22 cellular contexts compared by ENCODE assay signal in the genomic region with DNA sequence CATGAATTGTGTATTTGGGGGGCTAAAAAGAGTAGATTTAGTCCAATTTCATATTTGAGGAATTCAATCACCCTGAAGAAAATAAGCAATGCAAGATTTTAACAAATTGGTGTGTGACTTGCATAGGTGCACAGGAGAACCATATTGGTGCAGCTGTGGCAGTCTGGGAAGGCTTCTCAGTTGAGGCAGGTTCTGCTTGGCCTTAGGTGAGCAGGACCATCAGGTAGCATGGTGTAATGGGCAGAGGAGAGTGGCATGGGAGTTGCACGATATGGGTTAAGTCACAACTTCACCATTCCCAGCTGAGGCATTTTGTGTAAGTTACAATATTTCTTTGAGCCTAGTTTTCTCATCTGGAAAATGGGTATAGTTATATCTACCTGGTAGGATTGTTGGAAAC.
"Had no signal": no experiment of that assay in that cellular context is flagged by ENCODE, and none has a peak within 500 bp of the region (broad histone marks: within the 10 kb centered on the region; RNA-seq: fewer than 3 reads in every experiment).

No MANE protein-coding gene starts in this region.

- H3K4me1 ChIP-seq: pancreas had no signal

- H3K27me3 Mint-ChIP-seq: brain; dendritic cell treated with granulocyte-macrophage colony-stimulating factor and Interleukin-4, amounts not matched to agents 40 ng/mL and 50 ng/mL, for 4 days; naive thymus-derived CD4-positive, alpha-beta T cell; stimulated activated naive CD8-positive, alpha-beta T cell treated with anti-CD3 and anti-CD28 coated beads, Interleukin-15, amount 100 ng/mL, for 72 hours had no signal

- H3K27me3 ChIP-seq: pancreas, right atrium auricular region, tibial artery had no signal

- H3K36me3 ChIP-seq: pancreas, right atrium auricular region had no signal

- FAIRE-seq: endometrium, pancreas had no signal

- H3K4me3 Mint-ChIP-seq: activated CD8-positive, alpha-beta T cell treated with anti-CD3 and anti-CD28 coated beads, Interleukin-2, amount 10 ng/mL, durations not matched to agents 7 days and 5 days; activated naive CD4-positive, alpha-beta T cell treated with anti-CD3 and anti-CD28 coated beads for 36 hours; brain; dendritic cell treated with granulocyte-macrophage colony-stimulating factor and Interleukin-4, amounts not matched to agents 40 ng/mL and 50 ng/mL, for 4 days; naive thymus-derived CD4-positive, alpha-beta T cell; stimulated activated naive CD8-positive, alpha-beta T cell treated with anti-CD3 and anti-CD28 coated beads, Interleukin-15, amount 100 ng/mL, for 72 hours; T-helper 2 cell treated with Interferon-gamma antibody and Interleukin-4, amounts not matched to agents 5 μg/mL and 100 μg/mL, for 36 hours had no signal

- H3K4me3 ChIP-seq: lung, pancreas, psoas muscle, right atrium auricular region, skin epidermis, tibial artery had no signal

- ATAC-seq: left lobe of liver; naive thymus-derived CD4-positive, alpha-beta T cell; pancreas had no signal

- DNase-seq: activated CD4-positive, alpha-beta T cell treated with anti-CD3 and anti-CD28 coated beads, Interleukin-2, amount 50 U/mL, for 1 hour; activated naive CD4-positive, alpha-beta T cell treated with anti-CD3 and anti-CD28 coated beads for 36 hours; activated T-cell treated with anti-CD3 and anti-CD28 coated beads, Interleukin-2, amount 50 U/mL, for 1 hour; anterior cingulate cortex; effector CD4-positive, alpha-beta T cell; naive thymus-derived CD4-positive, alpha-beta T cell; pancreas; psoas muscle; stimulated activated CD4-positive, alpha-beta T cell treated with anti-CD3 and anti-CD28 coated beads, Interleukin-1b, Interleukin-23, amount 100 ng/mL, for 48 hours; stimulated activated naive CD8-positive, alpha-beta T cell treated with anti-CD3 and anti-CD28 coated beads, Interleukin-15, amount 100 ng/mL, for 72 hours; SW 1271; tibial artery had no signal

- H3K9me3 ChIP-seq: pancreas, psoas muscle, right atrium auricular region, tibial artery had no signal

- H3K27ac Mint-ChIP-seq: activated CD8-positive, alpha-beta T cell treated with anti-CD3 and anti-CD28 coated beads, Interleukin-2, amount 10 ng/mL, durations not matched to agents 7 days and 5 days; activated naive CD4-positive, alpha-beta T cell treated with anti-CD3 and anti-CD28 coated beads for 36 hours; dendritic cell treated with granulocyte-macrophage colony-stimulating factor and Interleukin-4, amounts not matched to agents 40 ng/mL and 50 ng/mL, for 4 days; T-helper 2 cell treated with Interferon-gamma antibody and Interleukin-4, amounts not matched to agents 5 μg/mL and 100 μg/mL, for 36 hours had no signal

- H3K27ac ChIP-seq: pancreas, psoas muscle, right atrium auricular region, skin epidermis, tibial artery, VCaP had no signal

- H3K36me3 Mint-ChIP-seq: brain; naive thymus-derived CD4-positive, alpha-beta T cell had no signal

- H3K9me3 Mint-ChIP-seq: activated naive CD4-positive, alpha-beta T cell treated with anti-CD3 and anti-CD28 coated beads for 36 hours; brain; dendritic cell treated with granulocyte-macrophage colony-stimulating factor and Interleukin-4, amounts not matched to agents 40 ng/mL and 50 ng/mL, for 4 days; naive thymus-derived CD4-positive, alpha-beta T cell; stimulated activated naive CD8-positive, alpha-beta T cell treated with anti-CD3 and anti-CD28 coated beads, Interleukin-15, amount 100 ng/mL, for 72 hours; T-helper 2 cell treated with Interferon-gamma antibody and Interleukin-4, amounts not matched to agents 5 μg/mL and 100 μg/mL, for 36 hours had no signal
